ENCODE assay signal across 17 cellular contexts in genomic region chr3:4501422-4501821, GRCh38. TPM values are rescaled to one million over a fixed set of nuclear protein-coding genes. Genes with fewer than 3 reads are reported as not detected.
DNase-seq lines count a peak whose midpoint lies in the region; ATAC-seq and TF ChIP-seq lines count a peak whose summit lies in the region.
"Had no signal": no experiment of that assay in that cellular context is flagged by ENCODE, and none has a peak within 500 bp of the region (broad histone marks: within the 10 kb centered on the region; RNA-seq: fewer than 3 reads in every experiment).

No MANE protein-coding gene starts in this region.

- peaks cover 25% of the 10 kb centered on the region for H3K4me1 Mint-ChIP-seq in endodermal cell
- H3K4me1 Mint-ChIP-seq in stimulated activated naive B cell treated with anti-CD40 and anti-IgM and Interleukin-4, amounts not matched to agents 10 μg/mL and 1 μg/mL and 100 μg/mL, for 72 hours: peaks cover 61 to 88% of the 10 kb centered on the region in 2 donors
- peaks cover 58% of the 10 kb centered on the region for H3K4me1 Mint-ChIP-seq in stimulated activated naive CD8-positive, alpha-beta T cell treated with anti-CD3 and anti-CD28 coated beads, Interleukin-15, amount 100 ng/mL, for 72 hours

- no peaks in the 10 kb centered on the region for H3K9me3 ChIP-seq in endodermal cell (ENCODE audit: control insufficient read depth, low read length)
- no peaks in the 10 kb centered on the region for H3K9me3 ChIP-seq in mucosa of descending colon
- H3K9me3 ChIP-seq: BLaER1 treated with 17β-estradiol and CSF1 and Interleukin-3, amounts not matched to agents 10 nM and 100 nM had no signal

- no peak overlapping the region for H3K9ac ChIP-seq in endodermal cell (ENCODE audit: extremely low read depth, low read length, poor library complexity, severe bottlenecking)
- H3K9ac ChIP-seq: BLaER1 treated with 17β-estradiol and CSF1 and Interleukin-3, amounts not matched to agents 10 nM and 100 nM had no signal

- H3K27me3 Mint-ChIP-seq in endodermal cell (ENCODE audit: insufficient read depth): peaks cover 5% of the 10 kb centered on the region
- H3K27me3 Mint-ChIP-seq in stimulated activated naive B cell treated with anti-CD40 and anti-IgM and Interleukin-4, amounts not matched to agents 10 μg/mL and 1 μg/mL and 100 μg/mL, for 72 hours: no peaks in the 10 kb centered on the region
- no peaks in the 10 kb centered on the region for H3K27me3 Mint-ChIP-seq in stimulated activated naive CD8-positive, alpha-beta T cell treated with anti-CD3 and anti-CD28 coated beads, Interleukin-15, amount 100 ng/mL, for 72 hours

- ATAC-seq in mucosa of descending colon: peak; percentile 57
- no peak for ATAC-seq in stimulated activated naive B cell treated with anti-CD40 and anti-IgM and Interleukin-4, amounts not matched to agents 10 μg/mL and 1 μg/mL and 100 μg/mL, for 72 hours (replicated peaks)
- ATAC-seq in stimulated activated naive CD8-positive, alpha-beta T cell treated with anti-CD3 and anti-CD28 coated beads, Interleukin-15, amount 100 ng/mL, for 72 hours: no peak
- ATAC-seq: HCT116 had no signal

- no peak overlapping the region for H3K27ac ChIP-seq in endodermal cell (ENCODE audit: low read depth, low read length)
- H3K27ac ChIP-seq: 22Rv1; BLaER1 treated with 17β-estradiol and CSF1 and Interleukin-3, amounts not matched to agents 10 nM and 100 nM; PC-9 had no signal

- no peak for TF ChIP-seq CTCF in endodermal cell (conservative IDR thresholded peaks at IDR 0.05)
- TF ChIP-seq CTCF in mucosa of descending colon (IDR thresholded peaks at IDR 0.05): no peak

- no peaks in the 10 kb centered on the region for H3K27me3 ChIP-seq in endodermal cell (ENCODE audit: control insufficient read depth, insufficient read depth, low read length, poor library complexity, severe bottlenecking)
- H3K27me3 ChIP-seq: BLaER1 treated with 17β-estradiol and CSF1 and Interleukin-3, amounts not matched to agents 10 nM and 100 nM had no signal

- no peaks in the 10 kb centered on the region for H3K9me3 Mint-ChIP-seq in endodermal cell
- no peaks in the 10 kb centered on the region for H3K9me3 Mint-ChIP-seq in stimulated activated naive B cell treated with anti-CD40 and anti-IgM and Interleukin-4, amounts not matched to agents 10 μg/mL and 1 μg/mL and 100 μg/mL, for 72 hours
- no peaks in the 10 kb centered on the region for H3K9me3 Mint-ChIP-seq in stimulated activated naive CD8-positive, alpha-beta T cell treated with anti-CD3 and anti-CD28 coated beads, Interleukin-15, amount 100 ng/mL, for 72 hours

- WGBS in endodermal cell (ENCODE audit: insufficient coverage in 1 of 2, insufficient read length in 1 of 2), 2 experiments: 93 to 94% methylated on average over 3 of the region's 3 CpGs

- peak overlapping the region; percentile 21 for H3K4me3 ChIP-seq in endodermal cell (ENCODE audit: low read length)
- H3K4me3 ChIP-seq in mucosa of descending colon: no peak overlapping the region
- H3K4me3 ChIP-seq: BLaER1 treated with 17β-estradiol and CSF1 and Interleukin-3, amounts not matched to agents 10 nM and 100 nM; PC-9 had no signal

- DNase-seq in DMS53 (lab: John Stamatoyannopoulos, UW) (peak; percentile 36), DMS53 treated with DMSO at 0.1 percent for 48 hours (lab: John Stamatoyannopoulos, UW; ENCODE audit: unreplicated experiment) (no peak), endodermal cell (no peak), mucosa of descending colon (no peak), globus pallidus (ENCODE audit: low spot score) (no peak), NCI-H2029 treated with DMSO at 0.1 percent for 48 hours (lab: John Stamatoyannopoulos, UW) (no peak)
- DNase-seq in stimulated activated naive B cell treated with anti-CD40 and anti-IgM and Interleukin-4, amounts not matched to agents 10 μg/mL and 1 μg/mL and 100 μg/mL, for 72 hours: no peak
- DNase-seq in stimulated activated naive CD8-positive, alpha-beta T cell treated with anti-CD3 and anti-CD28 coated beads, Interleukin-15, amount 100 ng/mL, for 72 hours: no peak
- DNase-seq: DMS153, KBM-7, NCI-H1048, NCI-H146, NCI-H226, PC-9 had no signal

- H3K27ac Mint-ChIP-seq in endodermal cell: no peak overlapping the region
- peak overlapping the region; percentile 47 for H3K27ac Mint-ChIP-seq in stimulated activated naive B cell treated with anti-CD40 and anti-IgM and Interleukin-4, amounts not matched to agents 10 μg/mL and 1 μg/mL and 100 μg/mL, for 72 hours
- no peak overlapping the region for H3K27ac Mint-ChIP-seq in stimulated activated naive CD8-positive, alpha-beta T cell treated with anti-CD3 and anti-CD28 coated beads, Interleukin-15, amount 100 ng/mL, for 72 hours

- H3K4me3 Mint-ChIP-seq in endodermal cell: no peak overlapping the region
- H3K4me3 Mint-ChIP-seq in stimulated activated naive B cell treated with anti-CD40 and anti-IgM and Interleukin-4, amounts not matched to agents 10 μg/mL and 1 μg/mL and 100 μg/mL, for 72 hours: no peak overlapping the region
- no peak overlapping the region for H3K4me3 Mint-ChIP-seq in stimulated activated naive CD8-positive, alpha-beta T cell treated with anti-CD3 and anti-CD28 coated beads, Interleukin-15, amount 100 ng/mL, for 72 hours

- H3K36me3 Mint-ChIP-seq in endodermal cell (ENCODE audit: low read depth): no peaks in the 10 kb centered on the region
- H3K36me3 Mint-ChIP-seq in stimulated activated naive B cell treated with anti-CD40 and anti-IgM and Interleukin-4, amounts not matched to agents 10 μg/mL and 1 μg/mL and 100 μg/mL, for 72 hours: peaks cover 44 to 52% of the 10 kb centered on the region in 2 donors

- intact Hi-C loops in mucosa of descending colon (cut with DNase I, micrococcal nuclease): no loop called here

- H3K36me3 ChIP-seq in endodermal cell (ENCODE audit: control insufficient read depth, insufficient read depth, low read length) (no peaks in the 10 kb centered on the region), mucosa of descending colon (ENCODE audit: low read depth) (no peaks in the 10 kb centered on the region)

- H3K4me1 ChIP-seq in endodermal cell (ENCODE audit: control insufficient read depth, insufficient read depth, low read length) (no peaks in the 10 kb centered on the region), mucosa of descending colon (ENCODE audit: low read depth) (peaks cover 14% of the 10 kb centered on the region)

RNA-seq across cellular contexts. Expression of gene ITPR1, which starts 8.3 kb away (rescaled TPM):
- 1 to 10 TPM; 5.9 TPM for total RNA-seq in endodermal cell
- polyA plus RNA-seq in endodermal cell (2013, experiment 1 of 2): 4.1 TPM
- polyA plus RNA-seq in endodermal cell (2013, experiment 2 of 2): 5.7 TPM
- 10 to 100 TPM; 10.7 to 80.2 (median 20.7) TPM for total RNA-seq in mucosa of descending colon

RNA-seq across cellular contexts. Expression of gene SUMF1, which starts 34.4 kb away (rescaled TPM):
- total RNA-seq in endodermal cell (10 to 100 TPM; 18.4 to 18.6 TPM), mucosa of descending colon (10 to 100 TPM; 29.3 to 38.3 (median 32.1) TPM)
- polyA plus RNA-seq in endodermal cell (2013, experiment 1 of 2): 9.8 TPM
- 10.0 TPM for polyA plus RNA-seq in endodermal cell (2013, experiment 2 of 2)
